Comparison of ENCODE assay signal across 18 cellular contexts in the genomic region with DNA sequence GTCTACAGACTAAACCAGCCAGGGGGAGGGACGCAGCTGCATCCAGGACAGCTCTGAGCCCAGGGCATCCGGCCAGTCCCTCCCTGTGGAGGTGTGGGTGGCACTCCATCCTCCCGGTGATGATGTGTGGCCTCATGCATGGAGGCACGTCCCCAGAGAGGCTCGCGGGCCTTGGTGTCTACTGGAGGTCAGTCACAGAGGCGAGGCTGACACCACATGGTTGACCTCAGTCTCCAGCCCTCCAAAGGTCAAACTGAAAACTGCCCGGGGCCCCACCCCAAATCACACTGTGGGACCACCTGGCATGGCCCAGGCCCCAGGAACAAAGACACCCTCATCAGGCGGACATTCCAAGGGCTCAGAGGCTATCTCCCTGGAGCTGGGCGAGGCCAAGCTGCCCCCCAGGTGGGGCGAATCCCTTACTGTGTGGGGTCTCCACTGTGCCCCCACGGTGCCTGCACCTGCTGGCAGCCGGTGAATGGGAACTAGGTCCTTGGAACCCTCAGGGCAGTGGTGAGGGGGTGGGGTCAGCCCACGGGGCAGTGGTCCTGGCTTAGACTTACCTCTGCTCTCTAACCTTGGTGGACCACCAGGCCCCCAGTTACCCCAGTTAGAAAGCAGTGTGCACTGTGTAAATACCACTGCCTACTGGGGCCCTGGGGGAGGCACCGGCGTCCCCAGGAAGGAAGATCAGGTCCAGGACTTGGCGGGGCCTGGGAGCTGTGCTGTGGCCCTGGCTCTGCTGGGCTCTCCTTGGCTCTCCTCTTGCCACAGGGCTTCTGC. TPM values are rescaled to one million over a fixed set of nuclear protein-coding genes. Genes with fewer than 3 reads are reported as not detected.
DNase-seq lines count a peak whose midpoint lies in the region; ATAC-seq and TF ChIP-seq lines count a peak whose summit lies in the region.
"Had no signal": no experiment of that assay in that cellular context is flagged by ENCODE, and none has a peak within 500 bp of the region (broad histone marks: within the 10 kb centered on the region; RNA-seq: fewer than 3 reads in every experiment).

No MANE protein-coding gene starts in this region.

- in situ Hi-C loops in GM13976 (cut with MboI; ENCODE audit: low sequenced_read_pairs, unreplicated experiment) = no loop called here

- intact Hi-C loops in natural killer cell (cut with micrococcal nuclease) = no loop called here

- no peaks in the 10 kb centered on the region for H3K36me3 Mint-ChIP-seq in natural killer cell
- H3K36me3 Mint-ChIP-seq: CD4-positive, CD25-positive, alpha-beta regulatory T cell had no signal

- no peak overlapping the region for H3K27ac ChIP-seq in coronary artery
- H3K27ac ChIP-seq in neutrophil = peak overlapping the region; percentile 45
- H3K27ac ChIP-seq: SK-N-MC had no signal

- no peaks in the 10 kb centered on the region for H3K9me3 Mint-ChIP-seq in natural killer cell

- peaks cover 0 to 4% of the 10 kb centered on the region in 2 donors for H3K4me1 Mint-ChIP-seq in natural killer cell

- no peak overlapping the region for H3K4me3 Mint-ChIP-seq in natural killer cell
- H3K4me3 Mint-ChIP-seq: CD4-positive, CD25-positive, alpha-beta regulatory T cell had no signal

- ATAC-seq in HG03442 (IDR thresholded peaks at IDR 0.05; ENCODE audit: unreplicated experiment) (no peak), natural killer cell (no peak)
- ATAC-seq: HCT116, K562, PC-3 had no signal

- H3K4me1 ChIP-seq in neutrophil (ENCODE audit: control insufficient read depth in 1 of 2, insufficient read depth in 1 of 2, low read depth in 1 of 2, low read length in 1 of 2) = no peaks in the 10 kb centered on the region

- H3K9me3 ChIP-seq in neutrophil = no peaks in the 10 kb centered on the region

- H3K36me3 ChIP-seq in neutrophil = peaks cover 97% of the 10 kb centered on the region

- peak; percentile 16 for DNase-seq in AG20443 (ENCODE audit: low spot score)
- DNase-seq in GM13976 (ENCODE audit: low spot score) = peak; percentile 24
- peak; percentile 61 for DNase-seq in coronary artery (ENCODE audit: low spot score)
- no peak for DNase-seq in NCI-H748 treated with DMSO at 0.1 percent for 48 hours (lab: John Stamatoyannopoulos, UW)
- DNase-seq in natural killer cell = no peak
- DNase-seq: ACHN; CD4-positive, CD25-positive, alpha-beta regulatory T cell; NCI-H1417 treated with DMSO at 0.1 percent for 48 hours; NCI-H1930; NCI-H2171; NCI-H446; NCI-H69; PC-3 had no signal

- H3K27me3 ChIP-seq in neutrophil = no peaks in the 10 kb centered on the region

- H3K27ac Mint-ChIP-seq in natural killer cell = no peak overlapping the region

- no peak overlapping the region for H3K4me3 ChIP-seq in coronary artery
- H3K4me3 ChIP-seq in neutrophil (ENCODE audit: low read depth in 1 of 2, low read length in 1 of 2) = no peak overlapping the region
- H3K4me3 ChIP-seq: K562, SK-N-MC had no signal

- no peaks in the 10 kb centered on the region for H3K27me3 Mint-ChIP-seq in natural killer cell (ENCODE audit: low read depth in 2 of 2)
- H3K27me3 Mint-ChIP-seq: CD4-positive, CD25-positive, alpha-beta regulatory T cell had no signal

- no peak for TF ChIP-seq CTCF in GM13976 (IDR thresholded peaks at IDR 0.05; ENCODE audit: borderline replicate concordance, control extremely low read depth, extremely low read depth, insufficient read depth, missing control alignments)
- no peak for TF ChIP-seq CTCF in coronary artery (IDR thresholded peaks at IDR 0.05)
- TF ChIP-seq CTCF in neutrophil (IDR thresholded peaks at IDR 0.05) = no peak
- no peak for TF ChIP-seq CTCF in natural killer cell (IDR thresholded peaks at IDR 0.05)

RNA-seq across cellular contexts. Expression of a gene that starts 49.1 kb away (rescaled TPM):
- total RNA-seq in natural killer cell = 10 to 100 TPM; 21.7 to 70.5 (median 25.2) TPM

RNA-seq across cellular contexts. Expression of a gene that starts 52.8 kb away (rescaled TPM):
- total RNA-seq in natural killer cell = under 1 TPM; 0.36 to 0.50 (median 0.38) TPM

Comparison
In these comparisons a context has a peak if more than half of its experiments do, and no peak if none do; other contexts are left out.
1. DNase-seq: peak in AG20443 (single experiment), GM13976 (single experiment) and coronary artery (single experiment); none in NCI-H748 treated with DMSO at 0.1 percent for 48 hours (single experiment) and natural killer cell (single experiment).